In the genomic region with DNA sequence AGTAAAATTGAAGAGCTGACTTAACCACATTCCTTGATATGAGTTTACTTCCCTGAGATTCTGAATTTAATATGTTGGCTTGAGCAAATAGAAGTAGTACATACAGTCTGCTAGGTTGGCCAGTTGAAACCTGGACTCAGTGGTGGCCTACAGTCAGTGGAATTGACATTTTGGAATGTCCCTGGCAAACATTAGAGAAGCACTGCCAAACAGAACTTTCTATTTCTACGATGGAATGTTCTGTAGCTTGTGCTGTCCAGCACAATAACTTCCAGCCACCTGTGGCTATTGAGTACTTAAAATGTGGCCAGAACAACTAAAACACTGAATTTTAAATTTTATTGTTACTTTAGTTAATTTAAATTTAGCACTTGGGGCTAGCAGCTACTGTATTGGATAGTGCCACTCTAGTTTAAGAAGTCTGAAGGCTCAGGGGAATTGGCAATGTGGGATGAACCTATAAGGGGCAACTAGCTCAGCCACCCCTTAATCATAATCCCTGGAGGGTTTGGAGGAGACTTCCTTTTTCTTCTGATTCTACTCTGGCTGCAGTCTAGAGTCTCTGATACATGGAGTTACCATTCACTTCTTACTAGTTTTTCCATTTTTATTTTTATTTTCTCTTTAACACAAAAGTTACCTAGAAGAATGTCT, we compare ENCODE assay signal across 34 cellular contexts. TPM values are rescaled to one million over a fixed set of nuclear protein-coding genes. Genes with fewer than 3 reads are reported as not detected.
A peak's percentile ranks its signal among the peaks of the same experiment; 100 is the strongest.
DNase-seq lines count a peak whose midpoint lies in the region; ATAC-seq and TF ChIP-seq lines count a peak whose summit lies in the region.
"Had no signal": no experiment of that assay in that cellular context is flagged by ENCODE, and none has a peak within 500 bp of the region (broad histone marks: within the 10 kb centered on the region; RNA-seq: fewer than 3 reads in every experiment).

No MANE protein-coding gene starts in this region.

- H3K9me3 Mint-ChIP-seq in activated T-helper 17 cell treated with anti-CD3 and anti-CD28 coated beads, Interleukin-2, amount 50 U/mL, for 72 hours = peaks cover 4% of the 10 kb centered on the region
- H3K9me3 Mint-ChIP-seq: activated B cell treated with CpG ODN at 0.5 μM for 24 hours; activated naive CD8-positive, alpha-beta T cell treated with anti-CD3 and anti-CD28 coated beads for 36 hours; stimulated activated memory B cell treated with anti-CD40 and anti-IgM and Interleukin-4, amounts not matched to agents 10 μg/mL and 1 μg/mL and 100 μg/mL, for 72 hours had no signal

- H3K4me1 ChIP-seq in HEK293 (ENCODE audit: control insufficient read depth, insufficient read depth, low read length) (no peaks in the 10 kb centered on the region), adipocyte (ENCODE audit: control insufficient read depth, insufficient read depth, low read length) (peaks cover 12% of the 10 kb centered on the region), heart right ventricle (peaks cover 0 to 11% (median 4%) of the 10 kb centered on the region in 9 donors), psoas muscle (peaks cover 12% of the 10 kb centered on the region)

- no peaks in the 10 kb centered on the region for H3K9me3 ChIP-seq in HEK293 (ENCODE audit: control insufficient read depth, insufficient read depth, low read depth, low read length)
- H3K9me3 ChIP-seq in adipocyte (ENCODE audit: control insufficient read depth, low read length) = peaks cover 5% of the 10 kb centered on the region
- H3K9me3 ChIP-seq in heart right ventricle = peaks cover 0 to 3% (median 0%) of the 10 kb centered on the region in 11 donors
- H3K9me3 ChIP-seq in psoas muscle = no peaks in the 10 kb centered on the region
- H3K9me3 ChIP-seq: ascending aorta had no signal

- intact Hi-C loops in heart right ventricle (cut with DNase I) (no loop called here), psoas muscle (cut with DNase I) (no loop called here)

- 23 to 30% methylated on average over 1 of the region's 1 CpG for WGBS in heart right ventricle, 2 donors
- WGBS in psoas muscle, 3 donors = 8 to 11% (median 10%) methylated on average over 1 of the region's 1 CpG

- H3K36me3 ChIP-seq in HEK293 (ENCODE audit: control insufficient read depth in 2 of 2, insufficient read depth in 1 of 2, low read length in 2 of 2) (no peaks in the 10 kb centered on the region), adipocyte (ENCODE audit: control insufficient read depth, insufficient read depth, low read length, severe bottlenecking) (no peaks in the 10 kb centered on the region), heart right ventricle (no peaks in the 10 kb centered on the region), psoas muscle (ENCODE audit: insufficient read depth in 1 of 2, low read depth in 1 of 2) (no peaks in the 10 kb centered on the region)
- H3K36me3 ChIP-seq: ascending aorta, BLaER1 had no signal

- POLR2A ChIA-PET in HEK293 (lab: Yijun Ruan, JAX) = no interaction called here

- H3K4me1 Mint-ChIP-seq in activated T-helper 17 cell treated with anti-CD3 and anti-CD28 coated beads, Interleukin-2, amount 50 U/mL, for 72 hours = no peaks in the 10 kb centered on the region
- H3K4me1 Mint-ChIP-seq: activated B cell treated with CpG ODN at 0.5 μM for 24 hours; activated CD4-positive, alpha-beta T cell treated with anti-CD3 and anti-CD28 coated beads, Interleukin-2, amount 10 ng/mL, durations not matched to agents 7 days and 5 days; activated naive CD8-positive, alpha-beta T cell treated with anti-CD3 and anti-CD28 coated beads for 36 hours; central memory CD8-positive, alpha-beta T cell; naive thymus-derived CD8-positive, alpha-beta T cell; stimulated activated memory B cell treated with anti-CD40 and anti-IgM and Interleukin-4, amounts not matched to agents 10 μg/mL and 1 μg/mL and 100 μg/mL, for 72 hours had no signal

- H3K27me3 ChIP-seq in adipocyte (replicated peaks; ENCODE audit: control insufficient read depth, insufficient read depth, low read length) (peaks cover 8% of the 10 kb centered on the region), heart right ventricle (peaks cover 0 to 15% (median 6%) of the 10 kb centered on the region in 7 donors), psoas muscle (ENCODE audit: insufficient read depth in 3 of 3, low read length in 2 of 3) (no peaks in the 10 kb centered on the region)
- H3K27me3 ChIP-seq: ascending aorta, BLaER1 had no signal

- H3K27ac Mint-ChIP-seq in activated T-helper 17 cell treated with anti-CD3 and anti-CD28 coated beads, Interleukin-2, amount 50 U/mL, for 72 hours = no peak overlapping the region
- H3K27ac Mint-ChIP-seq: activated B cell treated with CpG ODN at 0.5 μM for 24 hours; activated CD4-positive, alpha-beta T cell treated with anti-CD3 and anti-CD28 coated beads, Interleukin-2, amount 10 ng/mL, durations not matched to agents 7 days and 5 days; activated naive CD8-positive, alpha-beta T cell treated with anti-CD3 and anti-CD28 coated beads for 36 hours; endodermal cell; naive thymus-derived CD8-positive, alpha-beta T cell; stimulated activated memory B cell treated with anti-CD40 and anti-IgM and Interleukin-4, amounts not matched to agents 10 μg/mL and 1 μg/mL and 100 μg/mL, for 72 hours had no signal

- no peak overlapping the region for H3K4me3 Mint-ChIP-seq in activated T-helper 17 cell treated with anti-CD3 and anti-CD28 coated beads, Interleukin-2, amount 50 U/mL, for 72 hours
- H3K4me3 Mint-ChIP-seq: activated B cell treated with CpG ODN at 0.5 μM for 24 hours; activated CD4-positive, alpha-beta T cell treated with anti-CD3 and anti-CD28 coated beads, Interleukin-2, amount 10 ng/mL, durations not matched to agents 7 days and 5 days; activated naive CD8-positive, alpha-beta T cell treated with anti-CD3 and anti-CD28 coated beads for 36 hours; central memory CD8-positive, alpha-beta T cell; endodermal cell; naive thymus-derived CD8-positive, alpha-beta T cell; stimulated activated memory B cell treated with anti-CD40 and anti-IgM and Interleukin-4, amounts not matched to agents 10 μg/mL and 1 μg/mL and 100 μg/mL, for 72 hours had no signal

- CTCF ChIA-PET in HEK293 (lab: Yijun Ruan, JAX) = interaction anchor here (0.6 to 1.1 kb wide), 2 partner anchors 288 to 709 kb away, joined by 3 read pairs; no protein-coding TSS in a partner anchor

- H3K4me3 ChIP-seq in HEK293 (ENCODE audit: low read depth, low read length) (no peak overlapping the region), adipocyte (ENCODE audit: low read length) (no peak overlapping the region), heart right ventricle (no peak overlapping the region), psoas muscle (no peak overlapping the region)
- H3K4me3 ChIP-seq: ascending aorta, BLaER1, lung, skin epidermis had no signal

- H3K9ac ChIP-seq in adipocyte (ENCODE audit: low read length) = no peak overlapping the region
- H3K9ac ChIP-seq: BLaER1 had no signal

- H3K27ac ChIP-seq in HEK293 (ENCODE audit: extremely low read depth, low read depth, low read length) = no peak overlapping the region
- peak overlapping the region in 2 of 10 donors; percentile 59 to 62 for H3K27ac ChIP-seq in heart right ventricle
- H3K27ac ChIP-seq in psoas muscle = no peak overlapping the region
- H3K27ac ChIP-seq: BLaER1, skin epidermis had no signal

- H3K36me3 Mint-ChIP-seq in activated T-helper 17 cell treated with anti-CD3 and anti-CD28 coated beads, Interleukin-2, amount 50 U/mL, for 72 hours (ENCODE audit: low read depth) = no peaks in the 10 kb centered on the region
- H3K36me3 Mint-ChIP-seq: activated naive CD8-positive, alpha-beta T cell treated with anti-CD3 and anti-CD28 coated beads for 36 hours had no signal

- DNase-seq in adipocyte (ENCODE audit: low read depth) (peak; percentile 43), heart right ventricle (peak in 1 of 2 donors; percentile 7), psoas muscle (no peak), NCI-H1417 (lab: John Stamatoyannopoulos, UW) (no peak), germinal center (ENCODE audit: low spot score) (no peak)
- DNase-seq: activated B cell treated with CpG ODN at 0.5 μM for 24 hours; activated CD4-positive, alpha-beta T cell treated with anti-CD3 and anti-CD28 coated beads, Interleukin-2, amount 10 ng/mL, durations not matched to agents 7 days and 5 days; activated effector memory CD4-positive, alpha-beta T cell treated with anti-CD3 and anti-CD28 coated beads, Interleukin-2, amount 50 U/mL, for 16 hours; activated naive CD8-positive, alpha-beta T cell treated with anti-CD3 and anti-CD28 coated beads for 36 hours; dermis blood vessel endothelial cell; DMS53; endodermal cell; HCEC 1CT; MV-4-11; naive thymus-derived CD8-positive, alpha-beta T cell; NCI-H1694; NCI-H446; RPMI8226 had no signal

- H3K27me3 Mint-ChIP-seq in activated T-helper 17 cell treated with anti-CD3 and anti-CD28 coated beads, Interleukin-2, amount 50 U/mL, for 72 hours = peaks cover 43% of the 10 kb centered on the region

- TF ChIP-seq CTCF in HEK293 (tag by site-specific recombination; IDR thresholded peaks at IDR 0.05) = no peak
- TF ChIP-seq CTCF in heart right ventricle (IDR thresholded peaks at IDR 0.05) = no peak
- TF ChIP-seq CTCF in psoas muscle (IDR thresholded peaks at IDR 0.05) = no peak

- peak; percentile 58 to 97 (median 88) for ATAC-seq in heart right ventricle
- peak; percentile 52 to 97 (median 76) for ATAC-seq in psoas muscle
- no peak for ATAC-seq in activated T-helper 17 cell treated with anti-CD3 and anti-CD28 coated beads, Interleukin-2, amount 50 U/mL, for 72 hours (replicated peaks)
- no peak for ATAC-seq in HG02884 (IDR thresholded peaks at IDR 0.05; ENCODE audit: unreplicated experiment)
- ATAC-seq: esophagus mucosa; naive thymus-derived CD8-positive, alpha-beta T cell; stimulated activated memory B cell treated with anti-CD40 and anti-IgM and Interleukin-4, amounts not matched to agents 10 μg/mL and 1 μg/mL and 100 μg/mL, for 72 hours had no signal

TF ChIP-seq in HEK293, 187 proteins besides CTCF, POLR2A, EP300 and RAD21 (continues in another document):
- TF ChIP-seq GLI4 (tag by site-specific recombination; IDR thresholded peaks at IDR 0.05) (no peak), SCRT2 (tag by site-specific recombination; IDR thresholded peaks at IDR 0.05) (peak; percentile 63; the same call in 1 of the 2 replicates), ZNF658 (tag by site-specific recombination; IDR thresholded peaks at IDR 0.05) (no peak), ZNF548 (tag by site-specific recombination; IDR thresholded peaks at IDR 0.05) (no peak)

RNA-seq across cellular contexts. Expression of gene TEDDM1, which starts 10.3 kb away (rescaled TPM):
- not detected for total RNA-seq in heart right ventricle
- not detected for polyA plus RNA-seq in heart right ventricle
- total RNA-seq in psoas muscle = not detected
- polyA plus RNA-seq in psoas muscle = not detected
- not detected for total RNA-seq in activated T-helper 17 cell treated with anti-CD3 and anti-CD28 coated beads, Interleukin-2, amount 50 U/mL, for 72 hours
- total RNA-seq: activated B cell treated with CpG ODN at 0.5 μM for 24 hours; activated CD4-positive, alpha-beta T cell treated with anti-CD3 and anti-CD28 coated beads, Interleukin-2, amount 10 ng/mL, durations not matched to agents 7 days and 5 days; activated CD8-positive, alpha-beta memory T cell treated with anti-CD3 and anti-CD28 coated beads for 36 hours; activated naive CD8-positive, alpha-beta T cell treated with anti-CD3 and anti-CD28 coated beads for 36 hours; ascending aorta; dermis blood vessel endothelial cell; endodermal cell; esophagus mucosa; lung; mononuclear cell; naive thymus-derived CD8-positive, alpha-beta T cell; pulmonary artery endothelial cell; SK-MEL-5; subcutaneous adipose tissue; ureter had no signal
- polyA plus RNA-seq: lung; naive thymus-derived CD8-positive, alpha-beta T cell had no signal

RNA-seq across cellular contexts. Expression of gene GLUL, which starts 19.2 kb away (rescaled TPM):
- 100 to 1,000 TPM; 248 to 589 (median 409) TPM for total RNA-seq in heart right ventricle
- 100 to 1,000 TPM; 131 to 787 TPM for polyA plus RNA-seq in heart right ventricle
- total RNA-seq in psoas muscle = 1,000 to 10,000 TPM; 1,167 to 6,689 (median 3,344) TPM
- polyA plus RNA-seq in psoas muscle = 1,000 to 10,000 TPM; 1,157 to 3,633 (median 2,051) TPM
- total RNA-seq in activated T-helper 17 cell treated with anti-CD3 and anti-CD28 coated beads, Interleukin-2, amount 50 U/mL, for 72 hours = 100 to 1,000 TPM; 159 to 236 TPM

RNA-seq across cellular contexts. Expression of gene RGSL1, which starts 39.2 kb away (rescaled TPM):
- not detected for total RNA-seq in heart right ventricle
- polyA plus RNA-seq in heart right ventricle = not detected
- total RNA-seq in psoas muscle = not detected
- polyA plus RNA-seq in psoas muscle = not detected
- not detected for total RNA-seq in activated T-helper 17 cell treated with anti-CD3 and anti-CD28 coated beads, Interleukin-2, amount 50 U/mL, for 72 hours
- total RNA-seq: activated B cell treated with CpG ODN at 0.5 μM for 24 hours; activated CD4-positive, alpha-beta T cell treated with anti-CD3 and anti-CD28 coated beads, Interleukin-2, amount 10 ng/mL, durations not matched to agents 7 days and 5 days; activated CD8-positive, alpha-beta memory T cell treated with anti-CD3 and anti-CD28 coated beads for 36 hours; activated naive CD8-positive, alpha-beta T cell treated with anti-CD3 and anti-CD28 coated beads for 36 hours; ascending aorta; dermis blood vessel endothelial cell; endodermal cell; esophagus mucosa; lung; mononuclear cell; naive thymus-derived CD8-positive, alpha-beta T cell; pulmonary artery endothelial cell; SK-MEL-5; ureter had no signal
- polyA plus RNA-seq: naive thymus-derived CD8-positive, alpha-beta T cell had no signal

Comparison
In these comparisons a context has a peak if more than half of its experiments do, and no peak if none do; other contexts are left out.
1. ATAC-seq: peak in heart right ventricle (8 of 8) and psoas muscle (4 of 4); none in activated T-helper 17 cell treated with anti-CD3 and anti-CD28 coated beads, Interleukin-2, amount 50 U/mL, for 72 hours (single experiment) and HG02884 (single experiment).